In the genomic region with DNA sequence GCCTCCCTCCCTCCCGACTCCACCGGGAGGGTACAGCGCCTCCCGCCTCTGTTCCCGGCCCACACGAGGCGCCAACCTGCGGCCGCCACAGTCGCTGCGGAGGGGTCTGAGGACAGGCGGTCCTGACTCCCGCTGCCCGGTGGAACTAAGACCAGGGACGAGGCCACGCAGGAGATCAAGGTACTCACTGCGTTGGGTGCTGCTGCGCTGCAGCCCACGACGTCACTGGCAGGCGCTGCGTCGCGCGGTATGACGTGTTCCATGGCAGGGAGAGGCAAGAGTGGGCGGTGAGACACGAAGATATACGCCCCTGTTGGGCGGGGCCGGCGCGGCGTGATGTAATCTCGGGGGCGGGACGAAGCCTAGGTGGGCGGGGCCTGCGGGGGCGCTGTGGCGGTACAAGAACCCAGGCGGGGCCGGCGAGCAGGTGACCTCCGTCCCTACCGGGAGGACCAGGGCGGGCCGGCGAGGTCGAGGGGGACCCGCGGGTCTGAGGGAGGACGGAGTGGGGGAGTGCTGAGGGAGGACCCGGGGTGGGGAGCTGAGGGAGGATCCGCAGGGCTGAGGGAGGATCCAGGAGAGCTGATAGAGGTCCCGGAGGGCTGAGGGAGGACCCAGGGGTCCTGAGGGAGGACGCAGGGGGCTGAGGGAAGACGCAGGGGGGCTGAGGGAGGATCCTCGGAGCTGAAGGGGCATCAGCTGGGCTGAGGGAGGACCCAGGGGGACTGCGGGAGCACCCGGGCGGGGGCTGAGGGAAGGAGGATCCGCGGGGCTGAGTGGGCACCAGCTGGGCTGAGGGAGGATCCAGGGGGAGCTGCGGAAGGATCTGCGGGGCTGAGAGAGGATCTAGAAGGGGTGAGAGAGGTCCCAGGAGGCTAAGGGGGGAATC, we compare ENCODE assay signal across 1 cellular context.
TF ChIP-seq lines count a peak whose summit lies in the region.

A gene (minus strand): TSS at position 227 of the 889 bp plus-strand sequence. CDS start 1,039 bp downstream, outside the sequence.

TF ChIP-seq in IMR-90, 13 proteins besides CTCF, POLR2A, EP300 and RAD21 (continued from another document):
- TF ChIP-seq, protein P1, sequence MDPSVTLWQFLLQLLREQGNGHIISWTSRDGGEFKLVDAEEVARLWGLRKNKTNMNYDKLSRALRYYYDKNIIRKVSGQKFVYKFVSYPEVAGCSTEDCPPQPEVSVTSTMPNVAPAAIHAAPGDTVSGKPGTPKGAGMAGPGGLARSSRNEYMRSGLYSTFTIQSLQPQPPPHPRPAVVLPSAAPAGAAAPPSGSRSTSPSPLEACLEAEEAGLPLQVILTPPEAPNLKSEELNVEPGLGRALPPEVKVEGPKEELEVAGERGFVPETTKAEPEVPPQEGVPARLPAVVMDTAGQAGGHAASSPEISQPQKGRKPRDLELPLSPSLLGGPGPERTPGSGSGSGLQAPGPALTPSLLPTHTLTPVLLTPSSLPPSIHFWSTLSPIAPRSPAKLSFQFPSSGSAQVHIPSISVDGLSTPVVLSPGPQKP (IDR thresholded peaks at IDR 0.05; ENCODE audit: borderline replicate concordance, low read depth, low read length) = no peak
- TF ChIP-seq NFE2L2 (IDR thresholded peaks at IDR 0.05; ENCODE audit: low read depth, low read length) (no peak), CEBPB (IDR thresholded peaks at IDR 0.05; ENCODE audit: low read depth, low read length) (peak; percentile 89), CHD1 (IDR thresholded peaks at IDR 0.05; ENCODE audit: low read depth, low read length) (no peak), RCOR1 (IDR thresholded peaks at IDR 0.05; ENCODE audit: insufficient replicate concordance, low read length) (no peak), SMC3 (IDR thresholded peaks at IDR 0.05; ENCODE audit: low read depth, low read length) (no peak), FOS (IDR thresholded peaks at IDR 0.05; ENCODE audit: low read depth, low read length) (0 out of 2 replicates have a peak, but pooled peaks have one; percentile 50), MXI1 (IDR thresholded peaks at IDR 0.05; ENCODE audit: borderline replicate concordance, low read depth, low read length) (peak; percentile 81), MAFK (IDR thresholded peaks at IDR 0.05; ENCODE audit: low read depth, low read length) (no peak), MAZ (IDR thresholded peaks at IDR 0.05; ENCODE audit: borderline replicate concordance, low read depth, low read length) (peak; percentile 93; the same call in 1 of the 2 replicates)
